ENCODE assay signal across 8 cellular contexts in genomic region chr6:129709909-129710721, GRCh38. TPM values are rescaled to one million over a fixed set of nuclear protein-coding genes. Genes with fewer than 3 reads are reported as not detected.
DNase-seq lines count a peak whose midpoint lies in the region; ATAC-seq lines count a peak whose summit lies in the region.

Gene ARHGAP18 (minus strand): TSS chr6:129710177. CDS start chr6:129710136, 41 bp downstream.

- H3K36me3 ChIP-seq in aorta (ENCODE audit: control insufficient read depth in 1 of 2, insufficient read depth in 2 of 2, low read length in 1 of 2) = no peaks in the 10 kb centered on the region

- H3K27ac ChIP-seq in angular gyrus (ENCODE audit: low read depth, low read length) (peak within 1 kb of the TSS; percentile 22), right cardiac atrium (ENCODE audit: low read length) (peak within 1 kb of the TSS; percentile 92), aorta (ENCODE audit: low read depth in 1 of 2, low read length in 2 of 2) (peak within 1 kb of the TSS in 1 of 2 donors; percentile 46)

- DNase-seq in GDM1 (lab: John Stamatoyannopoulos, UW) = peak; percentile 78
- peak; percentile 59 for DNase-seq in GOT3 (lab: John Stamatoyannopoulos, UW)
- DNase-seq in LoVo (ENCODE audit: low spot score) = peak; percentile 93
- peak; percentile 52 to 77 (median 62) for DNase-seq in T-helper 1 cell
- peak; percentile 92 to 96 (median 95) for DNase-seq in right cardiac atrium
- peak; percentile 57 for DNase-seq in putamen (ENCODE audit: low spot score)
- DNase-seq in aorta = peak; percentile 95

- intact Hi-C loops in right cardiac atrium (cut with DNase I) = no loop called here
- intact Hi-C loops in aorta (cut with DNase I) = loop anchor here in 1 of 2 donors (2.0 kb wide), 1 partner anchor 27 kb away; no protein-coding TSS in a partner anchor

- H3K4me3 ChIP-seq in right cardiac atrium (ENCODE audit: low read length) (peak within 1 kb of the TSS; percentile 74), aorta (ENCODE audit: low read length in 2 of 2) (peak within 1 kb of the TSS; percentile 46 to 76)

- ATAC-seq in right cardiac atrium = peak; percentile 98 to 99
- peak; percentile 95 for ATAC-seq in aorta (ENCODE audit: low FRiP score)

- WGBS in right cardiac atrium = 7% methylated on average over 28 of the region's 28 CpGs
- WGBS in aorta, 2 donors = 5 to 12% methylated on average over 28 of the region's 28 CpGs

- H3K27me3 ChIP-seq in right cardiac atrium (ENCODE audit: control insufficient read depth, insufficient read depth) (no peaks in the 10 kb centered on the region), aorta (ENCODE audit: control insufficient read depth in 1 of 2, insufficient read depth in 2 of 2, low read length in 1 of 2) (no peaks in the 10 kb centered on the region)

- H3K9me3 ChIP-seq in right cardiac atrium (ENCODE audit: control insufficient read depth, low read length) (no peaks in the 10 kb centered on the region), aorta (ENCODE audit: control insufficient read depth, low read length) (no peaks in the 10 kb centered on the region)

- peaks cover 5% of the 10 kb centered on the region for H3K4me1 ChIP-seq in right cardiac atrium (ENCODE audit: control insufficient read depth, insufficient read depth, low read length)
- no peaks in the 10 kb centered on the region for H3K4me1 ChIP-seq in aorta (ENCODE audit: control insufficient read depth in 1 of 2, insufficient read depth in 2 of 2, low read length in 2 of 2)

RNA-seq across cellular contexts. Expression of gene ARHGAP18, which starts in this region (rescaled TPM):
- total RNA-seq in right cardiac atrium (1 to 10 TPM; 5.3 to 6.5 (median 5.8) TPM), aorta (10 to 100 TPM; 16.3 to 24.4 TPM)
- polyA plus RNA-seq in right cardiac atrium (3.0 TPM), aorta (10 to 100 TPM in 1 of 2 donors, 1 to 10 TPM in 1; 8.0 to 15.0 TPM)
